Comparison of ENCODE assay signal across 8 cellular contexts in genomic region chr6:27902335-27903314, GRCh38. TPM values are rescaled to one million over a fixed set of nuclear protein-coding genes. Genes with fewer than 3 reads are reported as not detected.
A peak's percentile ranks its signal among the peaks of the same experiment; 100 is the strongest.
DNase-seq lines count a peak whose midpoint lies in the region; ATAC-seq, FAIRE-seq and TF ChIP-seq lines count a peak whose summit lies in the region.

No MANE protein-coding gene starts in this region.

- no peaks in the 10 kb centered on the region for H3K4me1 ChIP-seq in psoas muscle

- intact Hi-C loops in left ventricle myocardium superior (cut with micrococcal nuclease) (no loop called here), psoas muscle (cut with DNase I) (loop anchor here in 1 of 2 donors (5.0 kb wide), 1 partner anchor 150 kb away; no protein-coding TSS in a partner anchor)

- WGBS in psoas muscle, 3 donors = 2 to 3% (median 2%) methylated on average over 38 of the region's 38 CpGs

- ATAC-seq in HG02588 (IDR thresholded peaks at IDR 0.05; ENCODE audit: unreplicated experiment) (peak; percentile 55), left ventricle myocardium superior (peak; percentile 96), psoas muscle (peak; percentile 89 to 95 (median 93))

- no peaks in the 10 kb centered on the region for H3K27me3 ChIP-seq in psoas muscle (ENCODE audit: insufficient read depth in 3 of 3, low read length in 2 of 3)

- DNase-seq in NCI-H1105 (lab: John Stamatoyannopoulos, UW) (peak; percentile 81), T-helper 1 cell (peak; percentile 59 to 88 (median 79)), amniotic stem cell (lab: John Stamatoyannopoulos, UW) (peak; percentile 62), left ventricle myocardium superior (peak; percentile 82), psoas muscle (peak; percentile 70 to 82), urothelium cell line (ENCODE audit: low spot score) (peak; percentile 72)

- no peak for FAIRE-seq in urothelium cell line (lab: Jason Lieb, UNC)

- no peak for TF ChIP-seq CTCF in psoas muscle (IDR thresholded peaks at IDR 0.05)

- H3K4me3 ChIP-seq in GM08714 (ENCODE audit: low read length) (peak overlapping the region; percentile 87), psoas muscle (peak overlapping the region; percentile 76)

- no peaks in the 10 kb centered on the region for H3K36me3 ChIP-seq in psoas muscle (ENCODE audit: insufficient read depth in 1 of 2, low read depth in 1 of 2)

- no peaks in the 10 kb centered on the region for H3K9me3 ChIP-seq in psoas muscle

- peak overlapping the region; percentile 77 for H3K27ac ChIP-seq in psoas muscle

RNA-seq across cellular contexts. Expression of gene OR2B2, which starts 9.6 kb away (rescaled TPM):
- total RNA-seq in left ventricle myocardium superior = not detected
- not detected for total RNA-seq in psoas muscle
- not detected for polyA plus RNA-seq in psoas muscle

RNA-seq across cellular contexts. Expression of gene OR2B6, which starts 54.4 kb away (rescaled TPM):
- not detected for total RNA-seq in left ventricle myocardium superior
- not detected for total RNA-seq in psoas muscle
- polyA plus RNA-seq in psoas muscle = under 1 TPM in 1 of 3 donors, not detected in 2; 0.06 TPM

Comparison
In these comparisons a context has a peak if more than half of its experiments do, and no peak if none do; other contexts are left out.
1. Peak in every context shown above with its lines: DNase-seq, ATAC-seq, H3K4me3 ChIP-seq and H3K27ac ChIP-seq.